In the genomic region with DNA sequence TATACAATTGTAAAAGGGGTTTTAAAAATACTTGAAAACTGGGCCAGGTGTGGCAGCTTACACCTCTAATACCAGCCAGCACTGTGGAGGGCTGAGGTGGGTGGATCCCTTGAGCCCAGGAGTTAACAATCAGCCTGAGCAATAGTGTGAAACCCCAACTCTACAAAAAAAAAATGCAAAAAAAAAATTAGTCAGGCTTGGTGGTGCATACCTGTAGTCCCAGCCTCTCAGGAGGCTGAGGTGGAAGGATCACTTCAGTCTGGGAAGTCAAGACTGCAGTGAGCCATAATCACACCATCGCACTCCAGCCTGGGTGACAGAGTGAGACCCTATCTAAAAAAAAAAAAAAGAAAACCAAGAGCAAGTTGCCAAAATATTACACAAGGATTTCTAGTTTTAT, we compare ENCODE assay signal across 13 cellular contexts.
A peak's percentile ranks its signal among the peaks of the same experiment; 100 is the strongest.
DNase-seq lines count a peak whose midpoint lies in the region; ATAC-seq and TF ChIP-seq lines count a peak whose summit lies in the region.
"Had no signal": no experiment of that assay in that cellular context is flagged by ENCODE, and none has a peak within 500 bp of the region (broad histone marks: within the 10 kb centered on the region; RNA-seq: fewer than 3 reads in every experiment).

No MANE protein-coding gene starts in this region.

- peak in 1 of 10 experiments; percentile 10 for DNase-seq in CD4-positive, alpha-beta T cell
- DNase-seq in AG08396 (ENCODE audit: low spot score) (no peak), left ventricle myocardium inferior (no peak), DMS 273 (lab: John Stamatoyannopoulos, UW; ENCODE audit: unreplicated experiment) (no peak)
- DNase-seq: body of pancreas, foreskin keratinocyte, NCI-H2171, SHP77 treated with DMSO at 0.1 percent for 48 hours had no signal

- no peak overlapping the region for H3K4me3 Mint-ChIP-seq in CD4-positive, alpha-beta T cell
- H3K4me3 Mint-ChIP-seq in activated naive CD4-positive, alpha-beta T cell treated with anti-CD3 and anti-CD28 coated beads, Interleukin-2, amount 50 U/mL, for 24 hours = peak overlapping the region; percentile 35

- TF ChIP-seq CTCF in CD4-positive, alpha-beta T cell (IDR thresholded peaks at IDR 0.05) = no peak
- TF ChIP-seq CTCF in left ventricle myocardium inferior (IDR thresholded peaks at IDR 0.05; ENCODE audit: borderline replicate concordance) = no peak

- H3K4me1 ChIP-seq in left ventricle myocardium inferior = no peaks in the 10 kb centered on the region
- H3K4me1 ChIP-seq: body of pancreas, foreskin keratinocyte had no signal

- peak; percentile 38 for ATAC-seq in CD4-positive, alpha-beta T cell (ENCODE audit: poor library complexity)
- peak; percentile 38 for ATAC-seq in GM18505 (IDR thresholded peaks at IDR 0.05; ENCODE audit: unreplicated experiment)
- peak; percentile 51 for ATAC-seq in HG03175 (IDR thresholded peaks at IDR 0.05; ENCODE audit: unreplicated experiment)
- ATAC-seq in GM19324 (IDR thresholded peaks at IDR 0.05; ENCODE audit: low FRiP score, unreplicated experiment) = no peak
- ATAC-seq: body of pancreas, foreskin keratinocyte, sciatic nerve had no signal

- peaks cover 6% of the 10 kb centered on the region for H3K9me3 ChIP-seq in CD4-positive, alpha-beta T cell (ENCODE audit: control insufficient read depth, low read length)
- H3K9me3 ChIP-seq in left ventricle myocardium inferior (replicated peaks) = no peaks in the 10 kb centered on the region
- H3K9me3 ChIP-seq: body of pancreas had no signal

- peak overlapping the region; percentile 83 for H3K27ac Mint-ChIP-seq in CD4-positive, alpha-beta T cell
- peak overlapping the region; percentile 42 for H3K27ac Mint-ChIP-seq in activated naive CD4-positive, alpha-beta T cell treated with anti-CD3 and anti-CD28 coated beads, Interleukin-2, amount 50 U/mL, for 24 hours

- H3K4me3 ChIP-seq in left ventricle myocardium inferior = no peak overlapping the region
- H3K4me3 ChIP-seq: body of pancreas had no signal

- POLR2A ChIA-PET in CD4-positive, alpha-beta T cell (lab: Charles Lee) = no interaction called here

- no peaks in the 10 kb centered on the region for H3K27me3 Mint-ChIP-seq in CD4-positive, alpha-beta T cell
- no peaks in the 10 kb centered on the region for H3K27me3 Mint-ChIP-seq in activated naive CD4-positive, alpha-beta T cell treated with anti-CD3 and anti-CD28 coated beads, Interleukin-2, amount 50 U/mL, for 24 hours

- TF ChIP-seq POLR2A in GM18505 (IDR thresholded peaks at IDR 0.05; ENCODE audit: borderline replicate concordance, extremely low read depth, insufficient read depth, insufficient read length) = no peak

- H3K4me1 Mint-ChIP-seq in CD4-positive, alpha-beta T cell (ENCODE audit: low read depth) = peaks cover 39% of the 10 kb centered on the region
- peaks cover 61% of the 10 kb centered on the region for H3K4me1 Mint-ChIP-seq in activated naive CD4-positive, alpha-beta T cell treated with anti-CD3 and anti-CD28 coated beads, Interleukin-2, amount 50 U/mL, for 24 hours

- intact Hi-C loops in CD4-positive, alpha-beta T cell (cut with DNase I, micrococcal nuclease) = loop anchor here in 1 of 2 experiments (10.0 kb wide), 1 partner anchor 58 kb away; no protein-coding TSS in a partner anchor
- intact Hi-C loops in left ventricle myocardium inferior (cut with micrococcal nuclease) = no loop called here

- CTCF ChIA-PET in CD4-positive, alpha-beta T cell (lab: Charles Lee) = no interaction called here

- H3K9me3 Mint-ChIP-seq in CD4-positive, alpha-beta T cell = peaks cover 9% of the 10 kb centered on the region
- peaks cover 21% of the 10 kb centered on the region for H3K9me3 Mint-ChIP-seq in activated naive CD4-positive, alpha-beta T cell treated with anti-CD3 and anti-CD28 coated beads, Interleukin-2, amount 50 U/mL, for 24 hours

- H3K36me3 ChIP-seq in left ventricle myocardium inferior = no peaks in the 10 kb centered on the region

- H3K36me3 Mint-ChIP-seq in CD4-positive, alpha-beta T cell (ENCODE audit: low read depth) = peaks cover 36% of the 10 kb centered on the region
- peaks cover 25% of the 10 kb centered on the region for H3K36me3 Mint-ChIP-seq in activated naive CD4-positive, alpha-beta T cell treated with anti-CD3 and anti-CD28 coated beads, Interleukin-2, amount 50 U/mL, for 24 hours

- H3K27me3 ChIP-seq in CD4-positive, alpha-beta T cell (ENCODE audit: control insufficient read depth, insufficient read depth, low read length) = no peaks in the 10 kb centered on the region
- no peaks in the 10 kb centered on the region for H3K27me3 ChIP-seq in left ventricle myocardium inferior (ENCODE audit: low read depth)
- H3K27me3 ChIP-seq: body of pancreas, foreskin keratinocyte had no signal

- no peak overlapping the region for H3K27ac ChIP-seq in CD4-positive, alpha-beta T cell (ENCODE audit: low read depth, low read length)
- H3K27ac ChIP-seq in left ventricle myocardium inferior (replicated peaks) = no peak overlapping the region
- H3K27ac ChIP-seq: body of pancreas, foreskin keratinocyte had no signal
